In the genomic region with DNA sequence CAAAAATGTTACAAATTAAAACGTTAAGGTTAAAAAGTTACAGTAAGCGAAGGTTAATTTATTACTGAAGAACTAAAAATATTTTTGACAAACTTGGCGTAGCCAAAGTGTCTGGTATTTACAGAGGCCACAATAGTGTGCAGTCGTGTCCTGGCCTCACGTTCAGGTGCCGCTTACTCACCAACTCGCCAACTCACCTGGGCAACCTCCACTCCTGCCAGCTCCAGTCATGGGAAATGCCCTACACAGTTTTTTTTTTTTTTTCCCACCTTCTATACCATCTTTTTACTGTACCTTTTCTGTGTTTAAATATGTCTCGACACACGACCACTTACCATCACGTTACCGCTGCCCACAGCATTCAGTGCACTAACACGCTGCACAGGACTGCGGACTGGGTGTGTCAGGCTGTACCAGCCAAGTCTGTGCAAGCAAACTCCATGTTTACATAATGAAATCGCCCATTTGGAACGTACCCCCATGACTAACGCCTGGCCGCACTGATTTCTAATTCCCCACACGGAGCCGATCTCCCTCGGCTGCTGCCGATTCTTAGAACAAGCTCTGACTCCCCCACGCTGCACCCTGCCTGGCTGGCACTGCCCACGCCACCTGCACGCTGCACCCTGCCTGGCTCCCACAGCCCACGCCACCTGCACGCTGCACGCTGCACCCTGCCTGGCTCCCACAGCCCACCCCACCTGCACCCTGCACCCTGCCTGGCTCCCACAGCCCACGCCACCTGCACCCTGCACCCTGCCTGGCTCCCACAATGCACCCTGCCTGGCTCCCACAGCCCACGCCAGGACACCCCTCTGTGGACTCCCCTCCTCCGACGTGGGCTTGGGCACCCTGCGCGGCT, we compare ENCODE assay signal across 11 cellular contexts.
DNase-seq lines count a peak whose midpoint lies in the region; ATAC-seq and TF ChIP-seq lines count a peak whose summit lies in the region.
"Had no signal": no experiment of that assay in that cellular context is flagged by ENCODE, and none has a peak within 500 bp of the region (broad histone marks: within the 10 kb centered on the region; RNA-seq: fewer than 3 reads in every experiment).

No MANE protein-coding gene starts in this region.

- DNase-seq in DND-41 (peak; percentile 30), Peyer's patch (peak in 2 of 3 donors; percentile 5 to 51), fibroblast of gingiva (ENCODE audit: low read depth) (peak; percentile 75), trophoblast cell (no peak), ovary (no peak)
- DNase-seq: activated naive CD4-positive, alpha-beta T cell treated with anti-CD3 and anti-CD28 coated beads, Interleukin-2, amount 50 U/mL, for 16 hours; foreskin melanocyte had no signal

- H2BK12ac ChIP-seq in trophoblast cell (ENCODE audit: low read length) = no peak overlapping the region

- H3K27me3 ChIP-seq in DND-41 (ENCODE audit: insufficient read depth, low read length, poor library complexity) = no peaks in the 10 kb centered on the region
- H3K27me3 ChIP-seq in Peyer's patch = no peaks in the 10 kb centered on the region
- H3K27me3 ChIP-seq in parathyroid adenoma (ENCODE audit: control insufficient read depth, insufficient read depth, low read length) = no peaks in the 10 kb centered on the region
- no peaks in the 10 kb centered on the region for H3K27me3 ChIP-seq in trophoblast cell (ENCODE audit: insufficient read depth, low read length)
- H3K27me3 ChIP-seq in ovary = no peaks in the 10 kb centered on the region

- H3K4me2 ChIP-seq in DND-41 (ENCODE audit: insufficient read depth, low read length) = no peak overlapping the region
- H3K4me2 ChIP-seq in parathyroid adenoma (ENCODE audit: low read length) = peak overlapping the region; percentile 22
- H3K4me2 ChIP-seq in trophoblast cell (ENCODE audit: low read length) = no peak overlapping the region
- H3K4me2 ChIP-seq: KMS-11 had no signal

- H3K4me3 ChIP-seq in DND-41 (ENCODE audit: low read depth in 1 of 2, low read length in 2 of 2) (no peak overlapping the region), Peyer's patch (no peak overlapping the region), parathyroid adenoma (ENCODE audit: low read depth, low read length) (no peak overlapping the region), trophoblast cell (ENCODE audit: low read depth, low read length) (no peak overlapping the region), ovary (no peak overlapping the region)

- H3K79me1 ChIP-seq in trophoblast cell (ENCODE audit: low read length) = no peaks in the 10 kb centered on the region

- H3K9me3 ChIP-seq in DND-41 (ENCODE audit: insufficient read depth, low read length, severe bottlenecking) = no peaks in the 10 kb centered on the region
- H3K9me3 ChIP-seq in Peyer's patch = no peaks in the 10 kb centered on the region
- no peaks in the 10 kb centered on the region for H3K9me3 ChIP-seq in parathyroid adenoma (ENCODE audit: control insufficient read depth, low read length)
- peaks cover 8% of the 10 kb centered on the region for H3K9me3 ChIP-seq in trophoblast cell (ENCODE audit: insufficient read depth, low read depth, low read length)
- H3K9me3 ChIP-seq in ovary = no peaks in the 10 kb centered on the region

- no peak overlapping the region for H3K27ac ChIP-seq in DND-41 (ENCODE audit: low read length)
- no peak overlapping the region for H3K27ac ChIP-seq in Peyer's patch
- no peak overlapping the region for H3K27ac ChIP-seq in parathyroid adenoma
- H3K27ac ChIP-seq in trophoblast cell (ENCODE audit: low read depth, low read length) = no peak overlapping the region
- H3K27ac ChIP-seq in ovary = no peak overlapping the region
- H3K27ac ChIP-seq: KMS-11 had no signal

- H3K9ac ChIP-seq in DND-41 (ENCODE audit: low read depth, low read length) (no peak overlapping the region), parathyroid adenoma (no peak overlapping the region), trophoblast cell (ENCODE audit: low read length) (no peak overlapping the region)
- H3K9ac ChIP-seq: KMS-11 had no signal

- no peaks in the 10 kb centered on the region for H4K20me1 ChIP-seq in DND-41 (ENCODE audit: insufficient read depth, low read length)

- H3K23ac ChIP-seq in trophoblast cell (ENCODE audit: low read length) = no peak overlapping the region

- no peak overlapping the region for H3K14ac ChIP-seq in trophoblast cell (ENCODE audit: low read length)

- no peak for TF ChIP-seq CTCF in DND-41 (IDR thresholded peaks at IDR 0.05; ENCODE audit: borderline replicate concordance, extremely low read depth, low read length, poor library complexity, severe bottlenecking)
- TF ChIP-seq CTCF in Peyer's patch (IDR thresholded peaks at IDR 0.05) = no peak
- no peak for TF ChIP-seq CTCF in parathyroid adenoma (IDR thresholded peaks at IDR 0.05)
- no peak for TF ChIP-seq CTCF in ovary (IDR thresholded peaks at IDR 0.05)

- no peak overlapping the region for H2BK5ac ChIP-seq in trophoblast cell (ENCODE audit: low read depth, low read length, poor library complexity)

- H3K4ac ChIP-seq in trophoblast cell (ENCODE audit: low read depth, low read length) = no peak overlapping the region

- H3K36me3 ChIP-seq in DND-41 (ENCODE audit: insufficient read depth, low read length) (no peaks in the 10 kb centered on the region), Peyer's patch (peaks cover 0 to 36% (median 0%) of the 10 kb centered on the region in 3 donors), parathyroid adenoma (ENCODE audit: control insufficient read depth, insufficient read depth, low read length) (no peaks in the 10 kb centered on the region), trophoblast cell (ENCODE audit: control insufficient read depth in 1 of 2, insufficient read depth in 2 of 2, low read length in 2 of 2) (peaks cover 36 to 41% of the 10 kb centered on the region in 2 experiments), ovary (no peaks in the 10 kb centered on the region)

- peaks cover 17% of the 10 kb centered on the region for H3K4me1 ChIP-seq in DND-41 (ENCODE audit: insufficient read depth, low read length)
- H3K4me1 ChIP-seq in Peyer's patch = no peaks in the 10 kb centered on the region
- peaks cover 6% of the 10 kb centered on the region for H3K4me1 ChIP-seq in parathyroid adenoma
- no peaks in the 10 kb centered on the region for H3K4me1 ChIP-seq in trophoblast cell (ENCODE audit: control insufficient read depth in 1 of 2, insufficient read depth in 2 of 2, low read length in 2 of 2)
- peaks cover 7% of the 10 kb centered on the region for H3K4me1 ChIP-seq in ovary (ENCODE audit: insufficient read depth)

- no peak overlapping the region for H4K12ac ChIP-seq in trophoblast cell (ENCODE audit: low read depth, low read length)

- intact Hi-C loops in ovary (cut with DNase I) = no loop called here

- no peaks in the 10 kb centered on the region for H3K79me2 ChIP-seq in DND-41 (ENCODE audit: insufficient read depth, low read length)
- H3K79me2 ChIP-seq in parathyroid adenoma = no peaks in the 10 kb centered on the region
- no peaks in the 10 kb centered on the region for H3K79me2 ChIP-seq in trophoblast cell (ENCODE audit: control insufficient read depth, insufficient read depth, low read length, poor library complexity)

- TF ChIP-seq POLR2A in Peyer's patch (IDR thresholded peaks at IDR 0.05) = no peak
- no peak for TF ChIP-seq POLR2A in ovary (IDR thresholded peaks at IDR 0.05)

- 100% methylated on average over 5 of the region's 33 CpGs for WGBS in trophoblast cell (ENCODE audit: extremely low coverage, insufficient coverage, insufficient read length)
- WGBS in ovary, 3 donors = 39 to 63% (median 44%) methylated on average over 33 of the region's 33 CpGs

- no peak overlapping the region for H3K18ac ChIP-seq in trophoblast cell (ENCODE audit: low read length)

- H4K8ac ChIP-seq in trophoblast cell (ENCODE audit: low read depth, low read length) = no peak overlapping the region

- no peak overlapping the region for H4K91ac ChIP-seq in trophoblast cell (ENCODE audit: low read depth, low read length)

- H2BK120ac ChIP-seq in trophoblast cell (ENCODE audit: insufficient read depth, low read length, poor library complexity) = no peak overlapping the region

- no peak overlapping the region for H2AK5ac ChIP-seq in trophoblast cell (ENCODE audit: low read length)

- H2AFZ ChIP-seq in DND-41 (ENCODE audit: low read depth, low read length) = no peak overlapping the region
- no peak overlapping the region for H2AFZ ChIP-seq in parathyroid adenoma
- no peak overlapping the region for H2AFZ ChIP-seq in trophoblast cell (ENCODE audit: insufficient read depth, low read length, poor library complexity)

- no peak for TF ChIP-seq EP300 in ovary (IDR thresholded peaks at IDR 0.05)

- ATAC-seq in DND-41 (ENCODE audit: insufficient read depth, low read depth) (peak; percentile 55), HG03565 (IDR thresholded peaks at IDR 0.05; ENCODE audit: unreplicated experiment) (no peak), GM21717 (IDR thresholded peaks at IDR 0.05; ENCODE audit: unreplicated experiment) (no peak)

Comparison
In these comparisons a context has a peak if more than half of its experiments do, and no peak if none do; other contexts are left out.
1. DNase-seq: peak in DND-41 (single experiment), Peyer's patch (2 of 3) and fibroblast of gingiva (single experiment); none in trophoblast cell (0 of 2) and ovary (0 of 5).